In the genomic region with DNA sequence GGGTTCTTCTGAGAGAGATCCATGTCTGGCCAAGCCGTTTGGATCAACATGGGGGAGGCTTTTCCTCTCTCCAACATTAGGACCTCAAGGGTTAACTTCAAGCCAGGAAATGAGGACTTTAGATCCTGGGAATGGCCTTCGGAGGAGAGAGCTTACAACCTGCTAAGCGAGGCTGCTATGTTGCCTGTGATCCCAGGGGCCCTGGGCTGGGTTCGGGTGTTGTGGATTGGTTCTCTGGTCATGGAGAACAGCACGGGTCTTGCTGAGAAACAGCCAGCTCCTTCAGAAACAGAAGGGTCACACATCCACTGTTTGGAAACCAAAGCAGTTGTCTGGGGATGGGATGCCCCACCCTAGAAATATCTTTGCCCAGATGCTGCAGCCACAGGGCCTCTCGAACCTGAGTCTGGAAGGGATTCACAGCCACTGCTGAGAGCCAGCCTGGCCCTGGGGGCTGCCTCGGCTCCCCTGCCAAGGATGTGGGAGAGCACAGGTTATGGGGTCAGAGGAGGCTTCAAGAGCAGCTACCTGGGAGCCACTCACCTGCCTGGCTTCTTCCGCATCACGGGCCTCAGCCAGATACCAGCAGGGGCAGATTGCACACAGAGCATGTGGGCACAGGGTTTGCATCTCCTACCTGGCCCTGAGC, we compare ENCODE assay signal across 22 cellular contexts. TPM values are rescaled to one million over a fixed set of nuclear protein-coding genes. Genes with fewer than 3 reads are reported as not detected.
A peak's percentile ranks its signal among the peaks of the same experiment; 100 is the strongest.
DNase-seq lines count a peak whose midpoint lies in the region; ATAC-seq and TF ChIP-seq lines count a peak whose summit lies in the region.
"Had no signal": no experiment of that assay in that cellular context is flagged by ENCODE, and none has a peak within 500 bp of the region (broad histone marks: within the 10 kb centered on the region; RNA-seq: fewer than 3 reads in every experiment).

No MANE protein-coding gene starts in this region.

- H3K4me3 ChIP-seq in uterus (no peak overlapping the region), HAP-1 (no peak overlapping the region)

- TF ChIP-seq CTCF in natural killer cell (IDR thresholded peaks at IDR 0.05) (no peak), neural crest cell (conservative IDR thresholded peaks at IDR 0.05) (no peak), uterus (IDR thresholded peaks at IDR 0.05) (no peak)

- peak overlapping the region; percentile 57 to 86 for H3K27ac Mint-ChIP-seq in natural killer cell
- peak overlapping the region in 1 of 2 donors; percentile 22 for H3K27ac Mint-ChIP-seq in natural killer cell treated with Interleukin-12 subunit alpha and Interleukin-12 subunit beta and Interleukin-15 and Interleukin-18, amount 100 ng/mL, for 72 hours
- peak overlapping the region; percentile 53 to 91 for H3K27ac Mint-ChIP-seq in effector memory CD8-positive, alpha-beta T cell
- H3K27ac Mint-ChIP-seq in neural crest cell (ENCODE audit: unreplicated experiment): no peak overlapping the region
- H3K27ac Mint-ChIP-seq: activated B cell treated with CpG ODN at 0.5 μM for 24 hours; activated CD8-positive, alpha-beta T cell treated with anti-CD3 and anti-CD28 coated beads for 36 hours; activated naive CD4-positive, alpha-beta T cell treated with anti-CD3 and anti-CD28 coated beads, Interleukin-2, amount 50 U/mL, for 72 hours had no signal

- H3K4me3 Mint-ChIP-seq in natural killer cell (no peak overlapping the region), neural crest cell (peak overlapping the region; percentile 38)
- no peak overlapping the region for H3K4me3 Mint-ChIP-seq in natural killer cell treated with Interleukin-12 subunit alpha and Interleukin-12 subunit beta and Interleukin-15 and Interleukin-18, amount 100 ng/mL, for 72 hours
- no peak overlapping the region for H3K4me3 Mint-ChIP-seq in effector memory CD8-positive, alpha-beta T cell
- H3K4me3 Mint-ChIP-seq: activated B cell treated with CpG ODN at 0.5 μM for 24 hours; activated CD8-positive, alpha-beta T cell treated with anti-CD3 and anti-CD28 coated beads for 36 hours; activated T-cell treated with anti-CD3 and anti-CD28 coated beads, Interleukin-2, amount 50 U/mL, for 4 hours had no signal

- in situ Hi-C loops in HAP-1 (cut with MboI; ENCODE audit: low sequenced_read_pairs): loop anchor here (5.0 kb wide), 1 partner anchor 256 kb away; no protein-coding TSS in a partner anchor

- no peak for DNase-seq in natural killer cell
- no peak for DNase-seq in natural killer cell treated with Interleukin-12 subunit alpha and Interleukin-12 subunit beta and Interleukin-15 and Interleukin-18, amount 100 ng/mL, for 72 hours (ENCODE audit: low spot score)
- DNase-seq in effector memory CD8-positive, alpha-beta T cell: no peak
- DNase-seq in neural crest cell (ENCODE audit: low read depth, low spot score): no peak
- peak; percentile 3 to 13 for DNase-seq in uterus
- DNase-seq in A172 (ENCODE audit: low spot score): no peak
- no peak for DNase-seq in NCI-H1417 treated with DMSO at 0.1 percent for 48 hours (lab: John Stamatoyannopoulos, UW)
- no peak for DNase-seq in HAP-1 (ENCODE audit: low spot score in 2 of 2)
- DNase-seq: activated B cell treated with CpG ODN at 0.5 μM for 24 hours; activated CD8-positive, alpha-beta T cell treated with anti-CD3 and anti-CD28 coated beads for 36 hours; activated T-cell treated with anti-CD3 and anti-CD28 coated beads, Interleukin-2, amount 50 U/mL, for 4 hours; DMS79; effector CD8-positive, alpha-beta T cell; foreskin melanocyte; hippocampal formation; mammary epithelial cell; NCI-H1694 treated with DMSO at 0.1 percent for 48 hours; SHP77; T1000 had no signal

- H3K27me3 ChIP-seq in uterus (no peaks in the 10 kb centered on the region), HAP-1 (ENCODE audit: low read depth) (no peaks in the 10 kb centered on the region)

- H3K36me3 Mint-ChIP-seq in natural killer cell (no peaks in the 10 kb centered on the region), neural crest cell (ENCODE audit: low read depth) (peaks cover 7% of the 10 kb centered on the region)
- H3K36me3 Mint-ChIP-seq in natural killer cell treated with Interleukin-12 subunit alpha and Interleukin-12 subunit beta and Interleukin-15 and Interleukin-18, amount 100 ng/mL, for 72 hours: peaks cover 6% of the 10 kb centered on the region
- H3K36me3 Mint-ChIP-seq in effector memory CD8-positive, alpha-beta T cell (ENCODE audit: insufficient read depth): peaks cover 17% of the 10 kb centered on the region
- H3K36me3 Mint-ChIP-seq: activated naive CD4-positive, alpha-beta T cell treated with anti-CD3 and anti-CD28 coated beads, Interleukin-2, amount 50 U/mL, for 72 hours had no signal

- H3K4me1 ChIP-seq in uterus (no peaks in the 10 kb centered on the region), HAP-1 (no peaks in the 10 kb centered on the region)

- H3K36me3 ChIP-seq in uterus: no peaks in the 10 kb centered on the region
- H3K36me3 ChIP-seq in HAP-1 (replicated peaks): no peaks in the 10 kb centered on the region

- H3K9me3 Mint-ChIP-seq in natural killer cell (peaks cover 5 to 8% of the 10 kb centered on the region in 2 donors), neural crest cell (peaks cover 8% of the 10 kb centered on the region)
- peaks cover 9% of the 10 kb centered on the region for H3K9me3 Mint-ChIP-seq in natural killer cell treated with Interleukin-12 subunit alpha and Interleukin-12 subunit beta and Interleukin-15 and Interleukin-18, amount 100 ng/mL, for 72 hours
- H3K9me3 Mint-ChIP-seq in effector memory CD8-positive, alpha-beta T cell: peaks cover 7 to 12% of the 10 kb centered on the region in 2 donors

- no peak overlapping the region for H3K27ac ChIP-seq in uterus
- H3K27ac ChIP-seq: KMS-11 had no signal

- no peak for TF ChIP-seq POLR2A in uterus (IDR thresholded peaks at IDR 0.05)

- intact Hi-C loops in natural killer cell (cut with micrococcal nuclease) (loop anchor here (10.0 kb wide), 1 partner anchor 183 kb away; no protein-coding TSS in a partner anchor), uterus (cut with DNase I; ENCODE audit: low total_unique reads) (no loop called here)

- ATAC-seq in natural killer cell: no peak
- no peak for ATAC-seq in natural killer cell treated with Interleukin-12 subunit alpha and Interleukin-12 subunit beta and Interleukin-15 and Interleukin-18, amount 100 ng/mL, for 72 hours
- no peak for ATAC-seq in effector memory CD8-positive, alpha-beta T cell (replicated peaks)
- ATAC-seq: activated CD8-positive, alpha-beta T cell treated with anti-CD3 and anti-CD28 coated beads for 36 hours; activated naive CD4-positive, alpha-beta T cell treated with anti-CD3 and anti-CD28 coated beads, Interleukin-2, amount 50 U/mL, for 72 hours; activated T-cell treated with anti-CD3 and anti-CD28 coated beads, Interleukin-2, amount 50 U/mL, for 4 hours; esophagus mucosa had no signal

- H3K4me1 Mint-ChIP-seq in natural killer cell: peaks cover 5 to 42% of the 10 kb centered on the region in 2 donors
- peaks cover 12 to 32% of the 10 kb centered on the region in 2 donors for H3K4me1 Mint-ChIP-seq in natural killer cell treated with Interleukin-12 subunit alpha and Interleukin-12 subunit beta and Interleukin-15 and Interleukin-18, amount 100 ng/mL, for 72 hours (ENCODE audit: low read depth in 2 of 2)
- H3K4me1 Mint-ChIP-seq in effector memory CD8-positive, alpha-beta T cell (ENCODE audit: low read depth in 2 of 2): peaks cover 22 to 25% of the 10 kb centered on the region in 2 donors
- peaks cover 7% of the 10 kb centered on the region for H3K4me1 Mint-ChIP-seq in neural crest cell

- no peaks in the 10 kb centered on the region for H3K27me3 Mint-ChIP-seq in natural killer cell (ENCODE audit: low read depth in 2 of 2)
- no peaks in the 10 kb centered on the region for H3K27me3 Mint-ChIP-seq in natural killer cell treated with Interleukin-12 subunit alpha and Interleukin-12 subunit beta and Interleukin-15 and Interleukin-18, amount 100 ng/mL, for 72 hours
- H3K27me3 Mint-ChIP-seq in effector memory CD8-positive, alpha-beta T cell: no peaks in the 10 kb centered on the region
- no peaks in the 10 kb centered on the region for H3K27me3 Mint-ChIP-seq in neural crest cell (ENCODE audit: low read depth)
- H3K27me3 Mint-ChIP-seq: activated B cell treated with CpG ODN at 0.5 μM for 24 hours; activated CD8-positive, alpha-beta T cell treated with anti-CD3 and anti-CD28 coated beads for 36 hours had no signal

- H3K9me3 ChIP-seq in uterus (no peaks in the 10 kb centered on the region), HAP-1 (no peaks in the 10 kb centered on the region)

RNA-seq across cellular contexts. Expression of a gene that starts 5.5 kb away (rescaled TPM):
- 10 to 100 TPM; 23.7 to 29.5 (median 24.4) TPM for total RNA-seq in natural killer cell
- 10 to 100 TPM; 15.2 to 17.9 TPM for total RNA-seq in natural killer cell treated with Interleukin-12 subunit alpha and Interleukin-12 subunit beta and Interleukin-15 and Interleukin-18, amount 100 ng/mL, for 72 hours
- total RNA-seq in neural crest cell: 14.2 and 15.3 TPM in 2 replicates
- 10 to 100 TPM in 2 of 4 donors, 1 to 10 TPM in 1, under 1 TPM in 1; 0.29 to 27.6 (median 8.3) TPM for total RNA-seq in uterus
- 12.1 and 20.9 TPM in 2 replicates for total RNA-seq in A172 (2014; rRNA removed; shearing (Covaris generic))

RNA-seq across cellular contexts. Expression of a gene that starts 59.5 kb away (rescaled TPM):
- 10 to 100 TPM in 1 of 3 donors, 1 to 10 TPM in 2; 8.1 to 22.5 (median 9.9) TPM for total RNA-seq in natural killer cell
- 1 to 10 TPM; 6.5 to 8.5 TPM for total RNA-seq in natural killer cell treated with Interleukin-12 subunit alpha and Interleukin-12 subunit beta and Interleukin-15 and Interleukin-18, amount 100 ng/mL, for 72 hours
- 18.3 and 21.9 TPM in 2 replicates for total RNA-seq in neural crest cell
- 10 to 100 TPM in 3 of 4 donors, under 1 TPM in 1; 0.59 to 32.6 (median 15.3) TPM for total RNA-seq in uterus
- total RNA-seq in A172 (2014; rRNA removed; shearing (Covaris generic)): 1.6 and 2.7 TPM in 2 replicates

Comparison
In these comparisons a context has a peak if more than half of its experiments do, and no peak if none do; other contexts are left out.
1. DNase-seq: peak in uterus (2 of 2); none in natural killer cell (single experiment), natural killer cell treated with Interleukin-12 subunit alpha and Interleukin-12 subunit beta and Interleukin-15 and Interleukin-18, amount 100 ng/mL, for 72 hours (single experiment), effector memory CD8-positive, alpha-beta T cell (0 of 3), neural crest cell (single experiment), A172 (single experiment), NCI-H1417 treated with DMSO at 0.1 percent for 48 hours (single experiment) and HAP-1 (0 of 2).